8 cellular contexts compared by ENCODE assay signal in the genomic region with DNA sequence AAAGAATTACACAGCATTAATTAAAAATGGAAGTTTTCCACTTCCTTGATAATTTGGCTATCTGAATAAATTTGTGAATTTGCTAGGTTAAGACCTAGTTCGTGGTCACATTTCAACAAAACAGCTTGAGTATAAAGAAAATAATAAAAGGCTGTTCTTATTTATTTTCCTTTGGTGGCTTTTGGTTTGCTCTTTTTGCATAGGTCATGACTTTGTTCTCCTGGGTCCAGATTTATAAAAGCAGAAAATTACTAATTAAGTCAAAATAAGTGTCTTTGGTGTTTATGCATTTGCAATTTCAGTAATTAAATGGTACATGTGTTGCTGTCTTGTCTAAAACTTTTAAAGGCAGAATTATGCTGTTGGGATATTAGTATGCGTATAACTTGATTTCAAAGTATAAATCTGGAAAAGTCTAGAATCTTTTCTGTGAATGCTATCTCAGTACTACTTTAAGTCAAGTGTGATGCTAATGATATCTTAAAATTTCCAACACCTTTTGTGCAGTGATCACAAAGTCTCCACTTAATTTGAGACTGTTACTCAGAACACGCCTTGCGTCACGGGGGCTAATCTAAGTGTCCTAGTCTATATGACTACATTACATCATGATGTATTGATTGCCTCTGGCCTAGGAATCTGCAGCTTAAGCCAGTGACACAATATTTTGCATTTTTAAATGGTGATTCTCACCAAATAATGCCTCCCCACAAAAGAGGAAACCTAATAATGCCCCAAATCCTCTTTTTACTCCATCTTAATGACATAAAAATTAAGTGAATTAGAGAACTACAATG. TPM values are rescaled to one million over a fixed set of nuclear protein-coding genes. Genes with fewer than 3 reads are reported as not detected.
A peak's percentile ranks its signal among the peaks of the same experiment; 100 is the strongest.
DNase-seq lines count a peak whose midpoint lies in the region; ATAC-seq and TF ChIP-seq lines count a peak whose summit lies in the region.

No MANE protein-coding gene starts in this region.

- no peaks in the 10 kb centered on the region for H3K9me3 Mint-ChIP-seq in activated naive CD4-positive, alpha-beta T cell treated with anti-CD3 and anti-CD28 coated beads, Interleukin-2, amount 10 ng/mL, durations not matched to agents 7 days and 5 days

- DNase-seq in AG04450 (ENCODE audit: low read depth, low spot score): no peak
- no peak for DNase-seq in HL-60 (ENCODE audit: low read depth in 1 of 2, low spot score in 1 of 2)
- peak; percentile 37 for DNase-seq in activated naive CD4-positive, alpha-beta T cell treated with anti-CD3 and anti-CD28 coated beads, Interleukin-2, amount 10 ng/mL, durations not matched to agents 7 days and 5 days
- DNase-seq in upper lobe of right lung: no peak
- no peak for DNase-seq in 8988T
- DNase-seq in NCI-H1417 treated with DMSO at 0.1 percent for 48 hours (lab: John Stamatoyannopoulos, UW): no peak

- H3K36me3 Mint-ChIP-seq in activated naive CD4-positive, alpha-beta T cell treated with anti-CD3 and anti-CD28 coated beads, Interleukin-2, amount 10 ng/mL, durations not matched to agents 7 days and 5 days: peaks cover 45% of the 10 kb centered on the region

- H3K9ac ChIP-seq in liver (ENCODE audit: low read depth in 1 of 2, low read length in 2 of 2): peak overlapping the region; percentile 49 to 55

- H3K36me3 ChIP-seq in liver (ENCODE audit: control insufficient read depth in 4 of 4, insufficient read depth in 3 of 4, low read depth in 1 of 4, low read length in 3 of 4): peaks cover 3 to 7% (median 5%) of the 10 kb centered on the region in 4 donors
- H3K36me3 ChIP-seq in upper lobe of right lung: peaks cover 14% of the 10 kb centered on the region

- peaks cover under 1% of the 10 kb centered on the region; the same call in 1 of the 2 replicates for H3K9me3 ChIP-seq in AG04450 (ENCODE audit: control insufficient read depth, insufficient read depth, low read length)
- H3K9me3 ChIP-seq in liver (ENCODE audit: control insufficient read depth in 4 of 4, low read length in 3 of 4): no peaks in the 10 kb centered on the region
- H3K9me3 ChIP-seq in upper lobe of right lung: no peaks in the 10 kb centered on the region

- H3K27ac ChIP-seq in AG04450 (ENCODE audit: low read depth, low read length): no peak overlapping the region
- peak overlapping the region; percentile 97 for H3K27ac ChIP-seq in HL-60 (replicated peaks)
- H3K27ac ChIP-seq in liver (ENCODE audit: low read depth in 1 of 2, low read length in 2 of 2): no peak overlapping the region
- H3K27ac ChIP-seq in upper lobe of right lung: peak overlapping the region; percentile 94

- 63% methylated on average over 5 of the region's 5 CpGs for WGBS in liver

- no peak for TF ChIP-seq RAD21 in liver (IDR thresholded peaks at IDR 0.05)

- TF ChIP-seq CTCF in AG04450 (IDR thresholded peaks at IDR 0.05; ENCODE audit: low read depth, low read length) (no peak), HL-60 (IDR thresholded peaks at IDR 0.05; ENCODE audit: insufficient read depth, low read length) (no peak), liver (IDR thresholded peaks at IDR 0.05; ENCODE audit: low read depth, low read length, missing input control) (no peak), upper lobe of right lung (IDR thresholded peaks at IDR 0.05) (no peak)

- no peak for ATAC-seq in upper lobe of right lung
- no peak for ATAC-seq in GM19351 (IDR thresholded peaks at IDR 0.05; ENCODE audit: unreplicated experiment)

- H3K4me3 ChIP-seq in AG04450 (ENCODE audit: low read depth, low read length) (peak overlapping the region; percentile 76), HL-60 (replicated peaks; ENCODE audit: insufficient read depth, low read length) (peak overlapping the region; percentile 72), liver (ENCODE audit: low read depth in 1 of 3, low read length in 3 of 3) (no peak overlapping the region), upper lobe of right lung (peak overlapping the region; percentile 65)

- H3K27me3 Mint-ChIP-seq in activated naive CD4-positive, alpha-beta T cell treated with anti-CD3 and anti-CD28 coated beads, Interleukin-2, amount 10 ng/mL, durations not matched to agents 7 days and 5 days: peaks cover 5% of the 10 kb centered on the region

- peaks cover 49% of the 10 kb centered on the region for H3K4me1 Mint-ChIP-seq in activated naive CD4-positive, alpha-beta T cell treated with anti-CD3 and anti-CD28 coated beads, Interleukin-2, amount 10 ng/mL, durations not matched to agents 7 days and 5 days

- peak overlapping the region; percentile 99 for H3K27ac Mint-ChIP-seq in activated naive CD4-positive, alpha-beta T cell treated with anti-CD3 and anti-CD28 coated beads, Interleukin-2, amount 10 ng/mL, durations not matched to agents 7 days and 5 days

- intact Hi-C loops in upper lobe of right lung (cut with DNase I): no loop called here

- peaks cover 13 to 33% (median 27%) of the 10 kb centered on the region in 4 donors for H3K4me1 ChIP-seq in liver (ENCODE audit: control insufficient read depth in 4 of 4, insufficient read depth in 4 of 4, low read length in 3 of 4)
- H3K4me1 ChIP-seq in upper lobe of right lung: peaks cover 56% of the 10 kb centered on the region

- peak overlapping the region; percentile 80 for H3K4me3 Mint-ChIP-seq in activated naive CD4-positive, alpha-beta T cell treated with anti-CD3 and anti-CD28 coated beads, Interleukin-2, amount 10 ng/mL, durations not matched to agents 7 days and 5 days

- POLR2A ChIA-PET in AG04450 (lab: Yijun Ruan, JAX): no interaction called here

- H3K27me3 ChIP-seq in AG04450 (ENCODE audit: control insufficient read depth, insufficient read depth, low read length) (no peaks in the 10 kb centered on the region), HL-60 (ENCODE audit: insufficient read depth, poor library complexity, severe bottlenecking) (no peaks in the 10 kb centered on the region), liver (ENCODE audit: control insufficient read depth in 4 of 4, insufficient read depth in 4 of 4, low read length in 3 of 4) (no peaks in the 10 kb centered on the region), upper lobe of right lung (no peaks in the 10 kb centered on the region)

- CTCF ChIA-PET in AG04450 (lab: Charles Lee): interaction anchor here (0.7 kb wide), 1 partner anchor 24 kb away, joined by 3 read pairs; no protein-coding TSS in a partner anchor
- CTCF ChIA-PET in activated naive CD4-positive, alpha-beta T cell treated with anti-CD3 and anti-CD28 coated beads, Interleukin-2, amount 10 ng/mL, durations not matched to agents 7 days and 5 days (lab: Charles Lee): no interaction called here

TF ChIP-seq in liver, 16 proteins besides CTCF, POLR2A, EP300 and RAD21:
- peak; percentile 7 for TF ChIP-seq YY1 (IDR thresholded peaks at IDR 0.05)
- TF ChIP-seq RXRA (IDR thresholded peaks at IDR 0.05): no peak
TF ChIP-seq in liver: peak in this region for 1.

RNA-seq across cellular contexts. Expression of a gene that starts 41.0 kb away (rescaled TPM):
- polyA plus RNA-seq in AG04450 (2011; rRNA removed): 765 and 1,181 TPM in 2 replicates
- 1,147 and 1,540 TPM in 2 replicates for polyA minus RNA-seq in AG04450 (2011; rRNA and poly(A)+ RNA removed)
- 100 to 1,000 TPM; 234 to 360 TPM for total RNA-seq in liver
- 100 to 1,000 TPM; 115 to 321 TPM for polyA plus RNA-seq in liver
- total RNA-seq in upper lobe of right lung: 746 TPM

RNA-seq across cellular contexts. Expression of a gene that starts 42.9 kb away (rescaled TPM):
- 0.52 and 0.65 TPM in 2 replicates for polyA plus RNA-seq in AG04450 (2011; rRNA removed)
- 0.48 and 1.1 TPM in 2 replicates for polyA minus RNA-seq in AG04450 (2011; rRNA and poly(A)+ RNA removed)
- under 1 TPM; 0.08 to 0.42 TPM for total RNA-seq in liver
- under 1 TPM in 1 of 2 donors, not detected in 1; 0.09 TPM for polyA plus RNA-seq in liver
- 1.1 TPM for total RNA-seq in upper lobe of right lung

Comparison
In these comparisons a context has a peak if more than half of its experiments do, and no peak if none do; other contexts are left out.
1. H3K27ac ChIP-seq: peak in HL-60 (single experiment) and upper lobe of right lung (single experiment); none in AG04450 (single experiment) and liver (0 of 2).
2. H3K4me3 ChIP-seq: peak in AG04450 (single experiment), HL-60 (single experiment) and upper lobe of right lung (single experiment); none in liver (0 of 3).